Comparison of ENCODE assay signal across 1 cellular context in the genomic region with DNA sequence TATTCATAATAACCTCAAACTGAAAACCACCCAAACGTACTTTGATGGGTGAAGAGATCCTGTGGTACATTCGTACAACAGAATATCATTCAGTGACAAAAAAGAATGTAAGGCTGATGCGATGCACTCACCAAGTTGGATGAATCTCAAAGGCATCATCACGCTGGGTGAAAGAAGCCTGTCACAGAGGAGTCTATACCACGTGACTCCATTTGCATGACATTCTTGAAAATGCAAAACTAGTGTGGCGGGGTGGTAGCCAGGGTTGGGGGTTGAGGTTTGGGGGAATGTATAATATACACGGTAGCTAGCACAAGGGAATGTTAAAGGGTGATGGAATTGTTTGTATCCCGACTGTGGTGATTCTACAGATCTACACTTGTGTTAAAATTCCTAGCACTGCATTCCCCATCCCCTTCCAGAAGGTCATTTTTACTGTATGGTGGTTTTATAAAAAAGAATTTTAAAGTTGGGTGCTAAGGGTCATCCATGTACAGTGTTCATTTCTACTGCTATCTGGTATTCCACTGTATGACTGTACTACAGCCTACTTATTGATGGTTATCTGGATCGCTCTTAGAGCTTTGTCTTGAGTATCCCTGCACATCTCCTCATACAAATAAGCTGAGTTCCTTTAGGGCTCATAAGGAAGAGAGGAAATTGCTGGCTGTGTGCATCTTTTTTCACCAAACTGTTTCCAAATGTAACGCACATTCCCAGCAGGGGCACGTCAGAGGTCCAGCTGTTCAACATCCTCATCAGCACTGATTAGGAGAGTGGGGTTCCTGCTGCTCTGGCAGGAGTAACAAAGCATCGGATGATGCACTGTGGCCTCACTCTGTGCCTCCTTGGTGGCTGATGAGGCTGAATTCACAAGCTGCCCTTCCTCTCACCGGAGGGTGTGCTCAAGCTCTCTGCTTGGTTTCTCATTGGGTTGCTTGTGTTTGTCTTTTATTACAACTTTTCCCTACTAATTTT.
TF ChIP-seq lines count a peak whose summit lies in the region.

No MANE protein-coding gene starts in this region.

TF ChIP-seq in GM23338, 12 proteins besides CTCF, POLR2A, EP300 and RAD21 (continued from another document):
- TF ChIP-seq EZH2phosphoT487 (IDR thresholded peaks at IDR 0.05; ENCODE audit: unreplicated experiment) (no peak), ZNF114 (CRISPR knock-in tag; IDR thresholded peaks at IDR 0.05) (no peak), EZH2 (IDR thresholded peaks at IDR 0.05; ENCODE audit: low read depth, unreplicated experiment) (no peak), STAT1 (IDR thresholded peaks at IDR 0.05; ENCODE audit: unreplicated experiment) (no peak), NANOG (IDR thresholded peaks at IDR 0.05; ENCODE audit: borderline replicate concordance) (no peak), POLR2AphosphoS5 (IDR thresholded peaks at IDR 0.05; ENCODE audit: low read depth) (no peak), ZNF331 (CRISPR knock-in tag; IDR thresholded peaks at IDR 0.05; ENCODE audit: low read depth) (no peak), CREB1 (CRISPR knock-in tag; IDR thresholded peaks at IDR 0.05; ENCODE audit: low read depth) (no peak), JUNB (IDR thresholded peaks at IDR 0.05; ENCODE audit: unreplicated experiment) (no peak)
- TF ChIP-seq, protein P1, sequence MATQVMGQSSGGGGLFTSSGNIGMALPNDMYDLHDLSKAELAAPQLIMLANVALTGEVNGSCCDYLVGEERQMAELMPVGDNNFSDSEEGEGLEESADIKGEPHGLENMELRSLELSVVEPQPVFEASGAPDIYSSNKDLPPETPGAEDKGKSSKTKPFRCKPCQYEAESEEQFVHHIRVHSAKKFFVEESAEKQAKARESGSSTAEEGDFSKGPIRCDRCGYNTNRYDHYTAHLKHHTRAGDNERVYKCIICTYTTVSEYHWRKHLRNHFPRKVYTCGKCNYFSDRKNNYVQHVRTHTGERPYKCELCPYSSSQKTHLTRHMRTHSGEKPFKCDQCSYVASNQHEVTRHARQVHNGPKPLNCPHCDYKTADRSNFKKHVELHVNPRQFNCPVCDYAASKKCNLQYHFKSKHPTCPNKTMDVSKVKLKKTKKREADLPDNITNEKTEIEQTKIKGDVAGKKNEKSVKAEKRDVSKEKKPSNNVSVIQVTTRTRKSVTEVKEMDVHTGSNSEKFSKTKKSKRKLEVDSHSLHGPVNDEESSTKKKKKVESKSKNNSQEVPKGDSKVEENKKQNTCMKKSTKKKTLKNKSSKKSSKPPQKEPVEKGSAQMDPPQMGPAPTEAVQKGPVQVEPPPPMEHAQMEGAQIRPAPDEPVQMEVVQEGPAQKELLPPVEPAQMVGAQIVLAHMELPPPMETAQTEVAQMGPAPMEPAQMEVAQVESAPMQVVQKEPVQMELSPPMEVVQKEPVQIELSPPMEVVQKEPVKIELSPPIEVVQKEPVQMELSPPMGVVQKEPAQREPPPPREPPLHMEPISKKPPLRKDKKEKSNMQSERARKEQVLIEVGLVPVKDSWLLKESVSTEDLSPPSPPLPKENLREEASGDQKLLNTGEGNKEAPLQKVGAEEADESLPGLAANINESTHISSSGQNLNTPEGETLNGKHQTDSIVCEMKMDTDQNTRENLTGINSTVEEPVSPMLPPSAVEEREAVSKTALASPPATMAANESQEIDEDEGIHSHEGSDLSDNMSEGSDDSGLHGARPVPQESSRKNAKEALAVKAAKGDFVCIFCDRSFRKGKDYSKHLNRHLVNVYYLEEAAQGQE (IDR thresholded peaks at IDR 0.05; ENCODE audit: unreplicated experiment): no peak
- TF ChIP-seq, protein P2, sequence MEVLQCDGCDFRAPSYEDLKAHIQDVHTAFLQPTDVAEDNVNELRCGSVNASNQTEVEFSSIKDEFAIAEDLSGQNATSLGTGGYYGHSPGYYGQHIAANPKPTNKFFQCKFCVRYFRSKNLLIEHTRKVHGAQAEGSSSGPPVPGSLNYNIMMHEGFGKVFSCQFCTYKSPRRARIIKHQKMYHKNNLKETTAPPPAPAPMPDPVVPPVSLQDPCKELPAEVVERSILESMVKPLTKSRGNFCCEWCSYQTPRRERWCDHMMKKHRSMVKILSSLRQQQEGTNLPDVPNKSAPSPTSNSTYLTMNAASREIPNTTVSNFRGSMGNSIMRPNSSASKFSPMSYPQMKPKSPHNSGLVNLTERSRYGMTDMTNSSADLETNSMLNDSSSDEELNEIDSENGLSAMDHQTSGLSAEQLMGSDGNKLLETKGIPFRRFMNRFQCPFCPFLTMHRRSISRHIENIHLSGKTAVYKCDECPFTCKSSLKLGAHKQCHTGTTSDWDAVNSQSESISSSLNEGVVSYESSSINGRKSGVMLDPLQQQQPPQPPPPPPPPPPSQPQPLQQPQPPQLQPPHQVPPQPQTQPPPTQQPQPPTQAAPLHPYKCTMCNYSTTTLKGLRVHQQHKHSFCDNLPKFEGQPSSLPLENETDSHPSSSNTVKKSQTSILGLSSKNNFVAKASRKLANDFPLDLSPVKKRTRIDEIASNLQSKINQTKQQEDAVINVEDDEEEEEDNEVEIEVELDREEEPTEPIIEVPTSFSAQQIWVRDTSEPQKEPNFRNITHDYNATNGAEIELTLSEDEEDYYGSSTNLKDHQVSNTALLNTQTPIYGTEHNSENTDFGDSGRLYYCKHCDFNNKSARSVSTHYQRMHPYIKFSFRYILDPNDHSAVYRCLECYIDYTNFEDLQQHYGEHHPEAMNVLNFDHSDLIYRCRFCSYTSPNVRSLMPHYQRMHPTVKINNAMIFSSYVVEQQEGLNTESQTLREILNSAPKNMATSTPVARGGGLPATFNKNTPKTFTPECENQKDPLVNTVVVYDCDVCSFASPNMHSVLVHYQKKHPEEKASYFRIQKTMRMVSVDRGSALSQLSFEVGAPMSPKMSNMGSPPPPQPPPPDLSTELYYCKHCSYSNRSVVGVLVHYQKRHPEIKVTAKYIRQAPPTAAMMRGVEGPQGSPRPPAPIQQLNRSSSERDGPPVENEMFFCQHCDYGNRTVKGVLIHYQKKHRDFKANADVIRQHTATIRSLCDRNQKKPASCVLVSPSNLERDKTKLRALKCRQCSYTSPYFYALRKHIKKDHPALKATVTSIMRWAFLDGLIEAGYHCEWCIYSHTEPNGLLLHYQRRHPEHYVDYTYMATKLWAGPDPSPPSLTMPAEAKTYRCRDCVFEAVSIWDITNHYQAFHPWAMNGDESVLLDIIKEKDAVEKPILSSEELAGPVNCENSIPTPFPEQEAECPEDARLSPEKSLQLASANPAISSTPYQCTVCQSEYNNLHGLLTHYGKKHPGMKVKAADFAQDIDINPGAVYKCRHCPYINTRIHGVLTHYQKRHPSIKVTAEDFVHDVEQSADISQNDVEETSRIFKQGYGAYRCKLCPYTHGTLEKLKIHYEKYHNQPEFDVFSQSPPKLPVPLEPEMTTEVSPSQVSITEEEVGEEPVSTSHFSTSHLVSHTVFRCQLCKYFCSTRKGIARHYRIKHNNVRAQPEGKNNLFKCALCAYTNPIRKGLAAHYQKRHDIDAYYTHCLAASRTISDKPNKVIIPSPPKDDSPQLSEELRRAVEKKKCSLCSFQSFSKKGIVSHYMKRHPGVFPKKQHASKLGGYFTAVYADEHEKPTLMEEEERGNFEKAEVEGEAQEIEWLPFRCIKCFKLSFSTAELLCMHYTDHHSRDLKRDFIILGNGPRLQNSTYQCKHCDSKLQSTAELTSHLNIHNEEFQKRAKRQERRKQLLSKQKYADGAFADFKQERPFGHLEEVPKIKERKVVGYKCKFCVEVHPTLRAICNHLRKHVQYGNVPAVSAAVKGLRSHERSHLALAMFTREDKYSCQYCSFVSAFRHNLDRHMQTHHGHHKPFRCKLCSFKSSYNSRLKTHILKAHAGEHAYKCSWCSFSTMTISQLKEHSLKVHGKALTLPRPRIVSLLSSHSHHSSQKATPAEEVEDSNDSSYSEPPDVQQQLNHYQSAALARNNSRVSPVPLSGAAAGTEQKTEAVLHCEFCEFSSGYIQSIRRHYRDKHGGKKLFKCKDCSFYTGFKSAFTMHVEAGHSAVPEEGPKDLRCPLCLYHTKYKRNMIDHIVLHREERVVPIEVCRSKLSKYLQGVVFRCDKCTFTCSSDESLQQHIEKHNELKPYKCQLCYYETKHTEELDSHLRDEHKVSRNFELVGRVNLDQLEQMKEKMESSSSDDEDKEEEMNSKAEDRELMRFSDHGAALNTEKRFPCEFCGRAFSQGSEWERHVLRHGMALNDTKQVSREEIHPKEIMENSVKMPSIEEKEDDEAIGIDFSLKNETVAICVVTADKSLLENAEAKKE (CRISPR knock-in tag; IDR thresholded peaks at IDR 0.05): no peak
